In the genomic region with DNA sequence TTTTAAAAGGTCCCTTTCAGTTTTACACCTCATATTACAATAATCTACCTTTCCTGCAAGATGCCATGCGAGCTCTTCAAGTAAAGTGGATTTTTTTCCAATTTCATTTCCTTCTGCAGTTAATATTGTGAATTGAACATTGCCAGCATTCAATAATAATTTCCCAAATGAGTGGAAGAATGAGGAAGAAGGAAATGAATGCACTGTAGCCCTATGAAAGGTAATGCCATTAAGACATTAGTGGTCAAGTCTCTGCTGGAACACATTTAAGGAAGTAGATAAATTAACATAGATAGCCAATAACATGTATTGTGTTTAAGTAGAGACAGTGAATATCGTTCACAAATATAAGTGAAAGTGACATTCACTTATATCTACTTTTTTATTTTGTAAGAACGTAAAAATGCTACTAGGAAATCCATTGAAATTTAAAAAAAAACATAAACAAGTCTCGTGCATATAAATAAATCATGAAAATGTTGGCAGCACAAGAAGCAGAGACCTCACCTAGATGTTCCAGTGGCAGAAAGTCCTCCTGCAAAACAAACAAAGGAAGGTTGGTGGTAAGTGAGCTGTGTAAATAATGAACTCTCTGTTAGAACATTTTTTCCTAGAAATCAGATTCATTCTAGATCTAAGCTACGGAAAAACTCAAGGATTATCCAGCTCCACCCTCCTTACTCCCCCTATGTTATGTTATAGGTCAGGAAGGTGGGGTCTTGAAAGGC, we compare ENCODE assay signal across 1 cellular context.
TF ChIP-seq lines count a peak whose summit lies in the region.

No MANE protein-coding gene starts in this region.

TF ChIP-seq in GM23338, 12 proteins besides CTCF, POLR2A, EP300 and RAD21 (continued from another document):
- TF ChIP-seq ZNF462 (CRISPR knock-in tag; IDR thresholded peaks at IDR 0.05) (no peak), CREB1 (CRISPR knock-in tag; IDR thresholded peaks at IDR 0.05; ENCODE audit: low read depth) (no peak), EZH2phosphoT487 (IDR thresholded peaks at IDR 0.05; ENCODE audit: unreplicated experiment) (no peak), NANOG (IDR thresholded peaks at IDR 0.05; ENCODE audit: borderline replicate concordance) (no peak)
- TF ChIP-seq, protein P1, sequence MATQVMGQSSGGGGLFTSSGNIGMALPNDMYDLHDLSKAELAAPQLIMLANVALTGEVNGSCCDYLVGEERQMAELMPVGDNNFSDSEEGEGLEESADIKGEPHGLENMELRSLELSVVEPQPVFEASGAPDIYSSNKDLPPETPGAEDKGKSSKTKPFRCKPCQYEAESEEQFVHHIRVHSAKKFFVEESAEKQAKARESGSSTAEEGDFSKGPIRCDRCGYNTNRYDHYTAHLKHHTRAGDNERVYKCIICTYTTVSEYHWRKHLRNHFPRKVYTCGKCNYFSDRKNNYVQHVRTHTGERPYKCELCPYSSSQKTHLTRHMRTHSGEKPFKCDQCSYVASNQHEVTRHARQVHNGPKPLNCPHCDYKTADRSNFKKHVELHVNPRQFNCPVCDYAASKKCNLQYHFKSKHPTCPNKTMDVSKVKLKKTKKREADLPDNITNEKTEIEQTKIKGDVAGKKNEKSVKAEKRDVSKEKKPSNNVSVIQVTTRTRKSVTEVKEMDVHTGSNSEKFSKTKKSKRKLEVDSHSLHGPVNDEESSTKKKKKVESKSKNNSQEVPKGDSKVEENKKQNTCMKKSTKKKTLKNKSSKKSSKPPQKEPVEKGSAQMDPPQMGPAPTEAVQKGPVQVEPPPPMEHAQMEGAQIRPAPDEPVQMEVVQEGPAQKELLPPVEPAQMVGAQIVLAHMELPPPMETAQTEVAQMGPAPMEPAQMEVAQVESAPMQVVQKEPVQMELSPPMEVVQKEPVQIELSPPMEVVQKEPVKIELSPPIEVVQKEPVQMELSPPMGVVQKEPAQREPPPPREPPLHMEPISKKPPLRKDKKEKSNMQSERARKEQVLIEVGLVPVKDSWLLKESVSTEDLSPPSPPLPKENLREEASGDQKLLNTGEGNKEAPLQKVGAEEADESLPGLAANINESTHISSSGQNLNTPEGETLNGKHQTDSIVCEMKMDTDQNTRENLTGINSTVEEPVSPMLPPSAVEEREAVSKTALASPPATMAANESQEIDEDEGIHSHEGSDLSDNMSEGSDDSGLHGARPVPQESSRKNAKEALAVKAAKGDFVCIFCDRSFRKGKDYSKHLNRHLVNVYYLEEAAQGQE (IDR thresholded peaks at IDR 0.05; ENCODE audit: unreplicated experiment), result no peak
- TF ChIP-seq, protein P2, sequence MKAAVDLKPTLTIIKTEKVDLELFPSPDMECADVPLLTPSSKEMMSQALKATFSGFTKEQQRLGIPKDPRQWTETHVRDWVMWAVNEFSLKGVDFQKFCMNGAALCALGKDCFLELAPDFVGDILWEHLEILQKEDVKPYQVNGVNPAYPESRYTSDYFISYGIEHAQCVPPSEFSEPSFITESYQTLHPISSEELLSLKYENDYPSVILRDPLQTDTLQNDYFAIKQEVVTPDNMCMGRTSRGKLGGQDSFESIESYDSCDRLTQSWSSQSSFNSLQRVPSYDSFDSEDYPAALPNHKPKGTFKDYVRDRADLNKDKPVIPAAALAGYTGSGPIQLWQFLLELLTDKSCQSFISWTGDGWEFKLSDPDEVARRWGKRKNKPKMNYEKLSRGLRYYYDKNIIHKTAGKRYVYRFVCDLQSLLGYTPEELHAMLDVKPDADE (IDR thresholded peaks at IDR 0.05), result no peak
TF ChIP-seq in GM23338: peak in this region for 0.
